8 cellular contexts compared by ENCODE assay signal in genomic region chr21:35840197-35840799, GRCh38.
DNase-seq lines count a peak whose midpoint lies in the region; ATAC-seq and TF ChIP-seq lines count a peak whose summit lies in the region.

No MANE protein-coding gene starts in this region.

- ATAC-seq in DND-41 (ENCODE audit: insufficient read depth, low read depth) = peak; percentile 41; the same call in 2 of the 3 replicates
- peak; percentile 45 for ATAC-seq in activated naive CD8-positive, alpha-beta T cell treated with anti-CD3 and anti-CD28 coated beads, Interleukin-2, amount 50 U/mL, for 24 hours
- peak in 1 of 2 donors; percentile 65 for ATAC-seq in right cardiac atrium
- no peak for ATAC-seq in GM18505 (IDR thresholded peaks at IDR 0.05; ENCODE audit: unreplicated experiment)
- no peak for ATAC-seq in GM21381 (IDR thresholded peaks at IDR 0.05; ENCODE audit: unreplicated experiment)

- DNase-seq in DND-41 = peak; percentile 78
- DNase-seq in Kasumi-1 (lab: John Stamatoyannopoulos, UW) = peak; percentile 73 to 85
- DNase-seq in RKO (ENCODE audit: low spot score) = peak; percentile 77
- peak; percentile 47 for DNase-seq in activated naive CD8-positive, alpha-beta T cell treated with anti-CD3 and anti-CD28 coated beads, Interleukin-2, amount 50 U/mL, for 24 hours
- peak in 2 of 3 donors; percentile 53 to 79 for DNase-seq in right cardiac atrium
- no peak for DNase-seq in spleen

- peak overlapping the region; percentile 64 for H3K27ac ChIP-seq in DND-41 (ENCODE audit: low read length)
- H3K27ac ChIP-seq in right cardiac atrium (ENCODE audit: low read length) = no peak overlapping the region
- H3K27ac ChIP-seq in spleen = no peak overlapping the region

- no peaks in the 10 kb centered on the region for H3K9me3 ChIP-seq in DND-41 (ENCODE audit: insufficient read depth, low read length, severe bottlenecking)
- no peaks in the 10 kb centered on the region for H3K9me3 ChIP-seq in right cardiac atrium (ENCODE audit: control insufficient read depth, low read length)
- H3K9me3 ChIP-seq in spleen = no peaks in the 10 kb centered on the region

- H3K27ac Mint-ChIP-seq in activated naive CD8-positive, alpha-beta T cell treated with anti-CD3 and anti-CD28 coated beads, Interleukin-2, amount 50 U/mL, for 24 hours = no peak overlapping the region

- no peaks in the 10 kb centered on the region for H3K79me2 ChIP-seq in DND-41 (ENCODE audit: insufficient read depth, low read length)

- H3K4me3 ChIP-seq in DND-41 (ENCODE audit: low read depth in 1 of 2, low read length in 2 of 2) (no peak overlapping the region), right cardiac atrium (ENCODE audit: low read length) (no peak overlapping the region), spleen (no peak overlapping the region)

- no peaks in the 10 kb centered on the region for H4K20me1 ChIP-seq in DND-41 (ENCODE audit: insufficient read depth, low read length)

- no peaks in the 10 kb centered on the region for H3K9me3 Mint-ChIP-seq in activated naive CD8-positive, alpha-beta T cell treated with anti-CD3 and anti-CD28 coated beads, Interleukin-2, amount 50 U/mL, for 24 hours

- no peak overlapping the region for H3K4me3 Mint-ChIP-seq in activated naive CD8-positive, alpha-beta T cell treated with anti-CD3 and anti-CD28 coated beads, Interleukin-2, amount 50 U/mL, for 24 hours

- peak overlapping the region; percentile 19; the same call in 1 of the 2 replicates for H3K9ac ChIP-seq in DND-41 (ENCODE audit: low read depth, low read length)

- TF ChIP-seq CTCF in DND-41 (IDR thresholded peaks at IDR 0.05; ENCODE audit: borderline replicate concordance, extremely low read depth, low read length, poor library complexity, severe bottlenecking) = peak; percentile 96
- peak; percentile 39 to 82 (median 74) for TF ChIP-seq CTCF in spleen (IDR thresholded peaks at IDR 0.05 in 8 of 11, conservative IDR thresholded peaks at IDR 0.05 in 3 of 11)

- H3K27me3 ChIP-seq in DND-41 (ENCODE audit: insufficient read depth, low read length, poor library complexity) (no peaks in the 10 kb centered on the region), right cardiac atrium (ENCODE audit: control insufficient read depth, insufficient read depth) (no peaks in the 10 kb centered on the region), spleen (replicated peaks in 1 of 7) (peaks cover 0 to 11% (median 0%) of the 10 kb centered on the region in 7 donors)

- peaks cover 2% of the 10 kb centered on the region for H3K27me3 Mint-ChIP-seq in activated naive CD8-positive, alpha-beta T cell treated with anti-CD3 and anti-CD28 coated beads, Interleukin-2, amount 50 U/mL, for 24 hours

- H3K4me1 ChIP-seq in DND-41 (ENCODE audit: insufficient read depth, low read length) (peaks cover 47% of the 10 kb centered on the region), right cardiac atrium (ENCODE audit: control insufficient read depth, insufficient read depth, low read length) (no peaks in the 10 kb centered on the region), spleen (no peaks in the 10 kb centered on the region)

- intact Hi-C loops in right cardiac atrium (cut with DNase I) (loop anchor here in 3 of 4 donors (5.0 to 10.0 kb wide), 4 partner anchors 785 to 1095 kb away; no protein-coding TSS in a partner anchor), spleen (cut with DNase I; ENCODE audit: low total_unique reads) (loop anchor here (5.0 to 10.0 kb wide), 2 partner anchors 945 to 1148 kb away; no protein-coding TSS in a partner anchor)

- no peaks in the 10 kb centered on the region for H3K36me3 Mint-ChIP-seq in activated naive CD8-positive, alpha-beta T cell treated with anti-CD3 and anti-CD28 coated beads, Interleukin-2, amount 50 U/mL, for 24 hours (ENCODE audit: low read depth)

- WGBS in right cardiac atrium = 97% methylated on average over 2 of the region's 2 CpGs
- WGBS in spleen, 5 donors = 79 to 100% (median 98%) methylated on average over 2 of the region's 2 CpGs

- H3K4me1 Mint-ChIP-seq in activated naive CD8-positive, alpha-beta T cell treated with anti-CD3 and anti-CD28 coated beads, Interleukin-2, amount 50 U/mL, for 24 hours = no peaks in the 10 kb centered on the region

- no peak for TF ChIP-seq POLR2A in spleen (IDR thresholded peaks at IDR 0.05)
- TF ChIP-seq POLR2A in GM18505 (IDR thresholded peaks at IDR 0.05; ENCODE audit: borderline replicate concordance, extremely low read depth, insufficient read depth, insufficient read length) = no peak

- H3K36me3 ChIP-seq in DND-41 (ENCODE audit: insufficient read depth, low read length) = no peaks in the 10 kb centered on the region
- no peaks in the 10 kb centered on the region for H3K36me3 ChIP-seq in spleen

- H2AFZ ChIP-seq in DND-41 (ENCODE audit: low read depth, low read length) = no peak overlapping the region

- no peak overlapping the region for H3K4me2 ChIP-seq in DND-41 (ENCODE audit: insufficient read depth, low read length)

Comparison
In these comparisons a context has a peak if more than half of its experiments do, and no peak if none do; other contexts are left out.
1. ATAC-seq: peak in DND-41 (single experiment) and activated naive CD8-positive, alpha-beta T cell treated with anti-CD3 and anti-CD28 coated beads, Interleukin-2, amount 50 U/mL, for 24 hours (single experiment); none in GM18505 (single experiment) and GM21381 (single experiment).